8 cellular contexts compared by ENCODE assay signal in the genomic region with DNA sequence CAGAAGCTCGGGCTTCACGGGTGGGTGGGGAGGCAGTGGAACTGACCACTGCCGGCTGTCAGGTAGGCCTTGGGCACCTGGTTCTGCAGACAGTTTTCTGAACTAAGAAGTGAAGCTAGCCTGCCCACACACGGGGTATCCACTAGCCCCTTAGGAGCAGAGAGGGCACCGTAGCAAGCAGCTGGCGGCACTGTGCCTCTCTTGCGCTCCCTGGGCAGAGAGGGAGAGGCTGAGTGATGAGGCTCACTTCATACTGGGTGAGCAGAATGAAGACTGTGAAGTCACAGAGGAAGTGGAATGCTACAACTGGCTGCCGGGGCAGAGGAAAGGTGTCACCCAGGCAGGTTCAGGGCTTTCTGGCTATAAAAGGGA. TPM values are rescaled to one million over a fixed set of nuclear protein-coding genes. Genes with fewer than 3 reads are reported as not detected.
DNase-seq lines count a peak whose midpoint lies in the region; ATAC-seq and TF ChIP-seq lines count a peak whose summit lies in the region.

No MANE protein-coding gene starts in this region.

- peak; percentile 82 for DNase-seq in activated effector memory CD4-positive, alpha-beta T cell treated with anti-CD3 and anti-CD28 coated beads, Interleukin-2, amount 50 U/mL, for 16 hours
- DNase-seq in left lung (no peak), thoracic aorta (ENCODE audit: low spot score) (no peak), posterior cingulate gyrus (no peak), SHP77 treated with DMSO at 0.1 percent for 48 hours (lab: John Stamatoyannopoulos, UW) (no peak)

- peak overlapping the region; percentile 76 to 94 (median 91) for H3K4me2 ChIP-seq in BLaER1 treated with 17β-estradiol and CSF1 and Interleukin-3, amounts not matched to agents 10 nM and 100 nM
- H3K4me2 ChIP-seq in KMS-11: peak overlapping the region; percentile 63

- H2AFZ ChIP-seq in KMS-11 (ENCODE audit: low read depth): peak overlapping the region; percentile 87

- H3K79me2 ChIP-seq in KMS-11 (ENCODE audit: insufficient read depth, low read depth): no peaks in the 10 kb centered on the region; the same call in 1 of the 2 replicates

- no peak for ATAC-seq in left lung
- ATAC-seq in thoracic aorta (ENCODE audit: insufficient number of reproducible peaks, low FRiP score, low read depth): no peak
- no peak for ATAC-seq in HG02642 (IDR thresholded peaks at IDR 0.05; ENCODE audit: poor library complexity, unreplicated experiment)

- H3K4me1 ChIP-seq in BLaER1 treated with 17β-estradiol and CSF1 and Interleukin-3, amounts not matched to agents 10 nM and 100 nM: peaks cover 37 to 71% (median 59%) of the 10 kb centered on the region in 10 experiments
- H3K4me1 ChIP-seq in KMS-11 (ENCODE audit: low read depth, poor library complexity, severe bottlenecking) (peaks cover 48% of the 10 kb centered on the region), left lung (peaks cover 3 to 37% of the 10 kb centered on the region in 2 donors), thoracic aorta (ENCODE audit: control insufficient read depth in 1 of 2, low read depth in 2 of 2) (peaks cover 5 to 35% of the 10 kb centered on the region in 2 donors)

- no peaks in the 10 kb centered on the region for H3K27me3 ChIP-seq in BLaER1 treated with 17β-estradiol and CSF1 and Interleukin-3, amounts not matched to agents 10 nM and 100 nM
- H3K27me3 ChIP-seq in KMS-11 (ENCODE audit: insufficient read depth, low read depth): no peaks in the 10 kb centered on the region
- peaks cover 23 to 57% of the 10 kb centered on the region in 2 donors for H3K27me3 ChIP-seq in left lung
- H3K27me3 ChIP-seq in thoracic aorta (replicated peaks; ENCODE audit: insufficient read depth): no peaks in the 10 kb centered on the region

- peaks cover 0 to 10% (median 0%) of the 10 kb centered on the region in 11 experiments; a peak in 6 of 22 replicates for H4K20me1 ChIP-seq in BLaER1 treated with 17β-estradiol and CSF1 and Interleukin-3, amounts not matched to agents 10 nM and 100 nM
- no peaks in the 10 kb centered on the region for H4K20me1 ChIP-seq in KMS-11 (ENCODE audit: insufficient read depth)

- no peak for TF ChIP-seq CTCF in KMS-11 (conservative IDR thresholded peaks at IDR 0.05; ENCODE audit: low read depth, low read length)
- TF ChIP-seq CTCF in left lung (IDR thresholded peaks at IDR 0.05): no peak
- no peak for TF ChIP-seq CTCF in thoracic aorta (IDR thresholded peaks at IDR 0.05)

- peak overlapping the region; percentile 77 to 92 (median 87) for H3K9ac ChIP-seq in BLaER1 treated with 17β-estradiol and CSF1 and Interleukin-3, amounts not matched to agents 10 nM and 100 nM
- peak overlapping the region; percentile 79 for H3K9ac ChIP-seq in KMS-11

- peaks cover 12 to 42% (median 33%) of the 10 kb centered on the region in 11 experiments; a peak in 21 of 22 replicates for H3K36me3 ChIP-seq in BLaER1 treated with 17β-estradiol and CSF1 and Interleukin-3, amounts not matched to agents 10 nM and 100 nM
- H3K36me3 ChIP-seq in KMS-11 (ENCODE audit: insufficient read depth): no peaks in the 10 kb centered on the region
- no peaks in the 10 kb centered on the region for H3K36me3 ChIP-seq in left lung
- H3K36me3 ChIP-seq in thoracic aorta: no peaks in the 10 kb centered on the region

- intact Hi-C loops in left lung (cut with DNase I) (no loop called here), posterior cingulate gyrus (cut with DNase I) (no loop called here)

- peak overlapping the region; percentile 51 to 89 (median 84); a peak in 21 of 22 replicates for H3K27ac ChIP-seq in BLaER1 treated with 17β-estradiol and CSF1 and Interleukin-3, amounts not matched to agents 10 nM and 100 nM
- H3K27ac ChIP-seq in KMS-11 (no peak overlapping the region), left lung (no peak overlapping the region), thoracic aorta (no peak overlapping the region)

- H3K4me3 ChIP-seq in BLaER1 treated with 17β-estradiol and CSF1 and Interleukin-3, amounts not matched to agents 10 nM and 100 nM: peak overlapping the region; percentile 67 to 86 (median 80)
- peak overlapping the region; percentile 63 for H3K4me3 ChIP-seq in KMS-11 (IDR thresholded peaks at IDR 0.05; ENCODE audit: insufficient read depth, low read depth, low read length)
- peak overlapping the region; percentile 42 to 48 for H3K4me3 ChIP-seq in left lung
- H3K4me3 ChIP-seq in thoracic aorta: peak overlapping the region; percentile 72

- no peaks in the 10 kb centered on the region for H3K9me3 ChIP-seq in BLaER1 treated with 17β-estradiol and CSF1 and Interleukin-3, amounts not matched to agents 10 nM and 100 nM (replicated peaks in 1 of 11)
- H3K9me3 ChIP-seq in left lung: no peaks in the 10 kb centered on the region
- H3K9me3 ChIP-seq in thoracic aorta: no peaks in the 10 kb centered on the region

RNA-seq across cellular contexts. Expression of gene ITPRIPL1, which starts 0.8 kb away (rescaled TPM):
- total RNA-seq in left lung (1 to 10 TPM; 1.3 to 2.3 TPM), thoracic aorta (1 to 10 TPM in 1 of 2 donors, under 1 TPM in 1; 0.63 to 1.6 TPM)

RNA-seq across cellular contexts. Expression of gene NCAPH, which starts 9.7 kb away (rescaled TPM):
- total RNA-seq in left lung (1 to 10 TPM; 4.4 to 5.7 TPM), thoracic aorta (1 to 10 TPM in 1 of 2 donors, not detected in 1; 1.3 TPM)

RNA-seq across cellular contexts. Expression of gene SNRNP200, which starts 20.5 kb away (rescaled TPM):
- total RNA-seq in left lung (10 to 100 TPM; 82.7 to 96.1 TPM), thoracic aorta (10 to 100 TPM; 77.2 to 85.6 TPM)

RNA-seq across cellular contexts. Expression of gene CIAO1, which starts 59.8 kb away (rescaled TPM):
- 10 to 100 TPM; 59.8 to 69.1 TPM for total RNA-seq in left lung
- total RNA-seq in thoracic aorta: 100 to 1,000 TPM; 115 to 123 TPM

Comparison
In these comparisons a context has a peak if more than half of its experiments do, and no peak if none do; other contexts are left out.
1. H3K27ac ChIP-seq: peak in BLaER1 treated with 17β-estradiol and CSF1 and Interleukin-3, amounts not matched to agents 10 nM and 100 nM (11 of 11); none in KMS-11 (single experiment), left lung (0 of 2) and thoracic aorta (0 of 2).
2. Peak in every context shown above with its lines, with median percentiles within 50 percentile points of each other: H3K4me3 ChIP-seq.